In the genomic region with DNA sequence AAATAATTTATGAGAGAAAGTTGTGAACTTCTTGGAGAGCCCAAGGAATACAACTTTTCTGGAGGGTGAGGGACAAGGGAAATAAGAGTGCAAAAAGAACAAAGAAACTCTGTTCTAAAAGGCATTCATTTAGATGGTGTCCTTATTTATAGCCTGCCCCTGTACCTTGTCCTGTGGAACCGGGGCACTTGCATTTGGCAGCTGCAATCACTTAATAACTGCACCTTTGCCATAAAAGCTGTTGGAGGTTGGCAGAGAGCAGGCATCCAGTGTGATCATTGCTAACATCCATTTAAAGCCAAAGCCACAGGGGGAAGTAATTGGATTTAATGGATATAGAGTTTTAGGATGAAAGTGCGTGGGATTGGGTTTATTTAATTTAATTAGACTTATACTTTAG, we compare ENCODE assay signal across 24 cellular contexts.
"Had no signal": no experiment of that assay in that cellular context is flagged by ENCODE, and none has a peak within 500 bp of the region (broad histone marks: within the 10 kb centered on the region; RNA-seq: fewer than 3 reads in every experiment).

No MANE protein-coding gene starts in this region.

- ATAC-seq: activated CD8-positive, alpha-beta T cell treated with anti-CD3 and anti-CD28 coated beads, Interleukin-2, amount 10 ng/mL, durations not matched to agents 7 days and 5 days; WTC11 had no signal

- H3K36me3 ChIP-seq: breast epithelium, Peyer's patch, SJCRH30 had no signal

- H3K27me3 ChIP-seq: breast epithelium, Peyer's patch, SJCRH30 had no signal

- DNase-seq: activated CD4-positive, alpha-beta T cell treated with anti-CD3 and anti-CD28 coated beads for 48 hours; activated CD4-positive, alpha-beta T cell treated with anti-CD3 and anti-CD28 coated beads, Interleukin-2, amount 50 U/mL, for 4 hours; activated CD4-positive, CD25-positive, alpha-beta regulatory T cell treated with anti-CD3 and anti-CD28 coated beads, Interleukin-2, amount 50 U/mL, for 72 hours; activated CD8-positive, alpha-beta memory T cell treated with anti-CD3 and anti-CD28 coated beads, Interleukin-2, amount 50 U/mL, for 48 hours; activated CD8-positive, alpha-beta T cell treated with anti-CD3 and anti-CD28 coated beads, Interleukin-2, amount 10 ng/mL, durations not matched to agents 7 days and 5 days; activated naive CD4-positive, alpha-beta T cell; activated T-cell treated with anti-CD3 and anti-CD28 coated beads, Interleukin-2, amount 50 U/mL, for 1 hour; aorta; caudate nucleus; Kasumi-1; KBM-7; NCI-H1048; NCI-H1694; NCI-H2029; NCI-H446; NCI-H524; NK-92 treated with Interleukin-12 subunit alpha and Interleukin-12 subunit beta, amount 100 ng/mL, for 24 hours; Right ventricle myocardium superior; SJCRH30; T-helper 9 cell had no signal

- H3K4me1 ChIP-seq: breast epithelium, SJCRH30 had no signal

- H3K27ac ChIP-seq: breast epithelium, RWPE1, SJCRH30 had no signal

- H3K4me3 ChIP-seq: breast epithelium, SJCRH30 had no signal

- H3K9me3 ChIP-seq: breast epithelium, Peyer's patch, SJCRH30 had no signal
